Comparison of ENCODE assay signal across 8 cellular contexts in the genomic region with DNA sequence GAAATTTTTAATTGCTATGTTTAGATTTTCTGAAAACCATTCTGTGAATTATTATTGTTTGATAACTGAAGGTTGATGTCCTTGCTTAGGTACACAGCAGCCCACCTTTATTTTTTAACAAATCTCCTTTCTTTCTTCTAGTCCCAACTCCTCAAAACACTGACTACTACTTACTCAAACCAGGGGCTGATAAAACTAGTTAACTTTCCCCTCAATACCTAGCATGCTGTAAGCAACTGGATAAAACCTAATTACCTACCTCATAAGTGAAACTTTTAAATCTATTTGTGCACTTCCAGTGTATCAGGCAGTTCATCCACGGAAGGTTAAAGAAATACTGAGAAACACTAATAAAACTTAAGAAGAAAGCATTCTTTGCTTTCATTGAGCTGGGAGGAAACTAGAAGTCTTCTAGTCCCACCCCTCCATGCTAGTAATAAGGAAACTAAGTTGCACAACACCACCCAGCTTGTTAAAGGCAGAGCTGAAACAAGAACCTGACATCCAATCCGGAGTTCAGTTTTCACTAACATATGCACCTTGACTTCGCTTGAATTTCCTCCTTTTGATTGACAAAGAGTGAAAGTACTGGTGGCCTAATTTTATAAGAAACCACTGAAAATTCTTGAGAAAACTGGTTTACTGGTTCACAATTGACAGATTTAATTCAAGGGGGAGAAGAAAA.
DNase-seq lines count a peak whose midpoint lies in the region; ATAC-seq and TF ChIP-seq lines count a peak whose summit lies in the region.

No MANE protein-coding gene starts in this region.

- H3K4me3 ChIP-seq in NB4 (ENCODE audit: low read depth, low read length): peak overlapping the region; percentile 26

- no peak for TF ChIP-seq CTCF in NB4 (IDR thresholded peaks at IDR 0.05; ENCODE audit: low read depth, low read length)

- no peak overlapping the region for H3K27ac Mint-ChIP-seq in effector memory CD8-positive, alpha-beta T cell
- peak overlapping the region; percentile 93 for H3K27ac Mint-ChIP-seq in stimulated activated memory B cell treated with anti-CD40 and anti-IgM and Interleukin-4, amounts not matched to agents 10 μg/mL and 1 μg/mL and 100 μg/mL, for 72 hours

- DNase-seq in activated CD4-positive, alpha-beta T cell treated with anti-CD3 and anti-CD28 coated beads for 48 hours: peak; percentile 37
- no peak for DNase-seq in activated CD4-positive, alpha-beta T cell treated with anti-CD3 and anti-CD28 coated beads, Interleukin-2, amount 50 U/mL, for 4 hours
- peak; percentile 92 for DNase-seq in NB4 (ENCODE audit: low read depth)
- no peak for DNase-seq in effector memory CD8-positive, alpha-beta T cell
- DNase-seq in activated CD8-positive, alpha-beta memory T cell treated with anti-CD3 and anti-CD28 coated beads, Interleukin-2, amount 50 U/mL, for 4 hours: no peak
- DNase-seq in NCI-H1694 treated with DMSO at 0.1 percent for 48 hours (lab: John Stamatoyannopoulos, UW): no peak

- H3K27me3 Mint-ChIP-seq in effector memory CD8-positive, alpha-beta T cell: no peaks in the 10 kb centered on the region
- no peaks in the 10 kb centered on the region for H3K27me3 Mint-ChIP-seq in stimulated activated memory B cell treated with anti-CD40 and anti-IgM and Interleukin-4, amounts not matched to agents 10 μg/mL and 1 μg/mL and 100 μg/mL, for 72 hours

- H3K4me1 Mint-ChIP-seq in effector memory CD8-positive, alpha-beta T cell (ENCODE audit: low read depth in 2 of 2): peaks cover 3 to 4% of the 10 kb centered on the region in 2 donors
- H3K4me1 Mint-ChIP-seq in stimulated activated memory B cell treated with anti-CD40 and anti-IgM and Interleukin-4, amounts not matched to agents 10 μg/mL and 1 μg/mL and 100 μg/mL, for 72 hours: peaks cover 41% of the 10 kb centered on the region

- H3K4me3 Mint-ChIP-seq in effector memory CD8-positive, alpha-beta T cell: peak overlapping the region; percentile 26 to 54
- peak overlapping the region; percentile 76 for H3K4me3 Mint-ChIP-seq in stimulated activated memory B cell treated with anti-CD40 and anti-IgM and Interleukin-4, amounts not matched to agents 10 μg/mL and 1 μg/mL and 100 μg/mL, for 72 hours

- TF ChIP-seq POLR2A in NB4 (IDR thresholded peaks at IDR 0.05; ENCODE audit: extremely low read depth, insufficient read length): no peak

- H3K9me3 Mint-ChIP-seq in effector memory CD8-positive, alpha-beta T cell: no peaks in the 10 kb centered on the region
- no peaks in the 10 kb centered on the region for H3K9me3 Mint-ChIP-seq in stimulated activated memory B cell treated with anti-CD40 and anti-IgM and Interleukin-4, amounts not matched to agents 10 μg/mL and 1 μg/mL and 100 μg/mL, for 72 hours

- H3K36me3 Mint-ChIP-seq in effector memory CD8-positive, alpha-beta T cell (ENCODE audit: insufficient read depth): no peaks in the 10 kb centered on the region
- H3K36me3 Mint-ChIP-seq in stimulated activated memory B cell treated with anti-CD40 and anti-IgM and Interleukin-4, amounts not matched to agents 10 μg/mL and 1 μg/mL and 100 μg/mL, for 72 hours: no peaks in the 10 kb centered on the region

- ATAC-seq in HG02623 (IDR thresholded peaks at IDR 0.05; ENCODE audit: unreplicated experiment): peak; percentile 94
- peak; percentile 89 for ATAC-seq in effector memory CD8-positive, alpha-beta T cell (replicated peaks)
- ATAC-seq in stimulated activated memory B cell treated with anti-CD40 and anti-IgM and Interleukin-4, amounts not matched to agents 10 μg/mL and 1 μg/mL and 100 μg/mL, for 72 hours: peak; percentile 98

Comparison
In these comparisons a context has a peak if more than half of its experiments do, and no peak if none do; other contexts are left out.
1. DNase-seq: peak in activated CD4-positive, alpha-beta T cell treated with anti-CD3 and anti-CD28 coated beads for 48 hours (single experiment) and NB4 (single experiment); none in activated CD4-positive, alpha-beta T cell treated with anti-CD3 and anti-CD28 coated beads, Interleukin-2, amount 50 U/mL, for 4 hours (0 of 2), effector memory CD8-positive, alpha-beta T cell (0 of 3), activated CD8-positive, alpha-beta memory T cell treated with anti-CD3 and anti-CD28 coated beads, Interleukin-2, amount 50 U/mL, for 4 hours (single experiment) and NCI-H1694 treated with DMSO at 0.1 percent for 48 hours (single experiment).
2. Peak in every context shown above with its lines, with median percentiles within 50 percentile points of each other: ATAC-seq.